In the genomic region with DNA sequence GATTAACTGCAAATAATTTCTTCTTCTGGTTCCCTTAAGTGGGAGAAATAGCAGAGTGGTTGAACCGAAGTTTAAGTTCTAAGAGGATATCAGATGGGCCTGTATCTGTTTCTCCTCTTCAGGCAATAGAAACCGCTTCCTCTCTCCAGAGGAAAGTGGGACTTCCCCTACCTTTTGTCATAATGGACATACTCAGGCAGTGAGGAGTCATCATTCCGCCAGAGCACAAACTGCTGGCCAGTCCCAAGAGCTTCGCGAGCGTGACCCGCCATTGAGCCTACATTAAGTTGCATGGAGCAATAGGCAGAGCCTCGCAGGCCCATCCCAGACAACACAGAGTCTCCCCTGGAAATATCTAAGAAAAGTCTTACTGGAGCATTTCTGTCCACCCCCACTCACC, we compare ENCODE assay signal across 8 cellular contexts.
DNase-seq lines count a peak whose midpoint lies in the region; ATAC-seq lines count a peak whose summit lies in the region.
"Had no signal": no experiment of that assay in that cellular context is flagged by ENCODE, and none has a peak within 500 bp of the region (broad histone marks: within the 10 kb centered on the region; RNA-seq: fewer than 3 reads in every experiment).

No MANE protein-coding gene starts in this region.

- H3K27me3 Mint-ChIP-seq in activated T-cell treated with anti-CD3 and anti-CD28 coated beads, Interleukin-2, amount 50 U/mL, for 72 hours (ENCODE audit: low read depth): no peaks in the 10 kb centered on the region
- no peaks in the 10 kb centered on the region for H3K27me3 Mint-ChIP-seq in memory B cell

- H3K9me3 Mint-ChIP-seq in activated T-cell treated with anti-CD3 and anti-CD28 coated beads, Interleukin-2, amount 50 U/mL, for 72 hours: no peaks in the 10 kb centered on the region
- H3K9me3 Mint-ChIP-seq in memory B cell: no peaks in the 10 kb centered on the region

- H3K27ac Mint-ChIP-seq in activated T-cell treated with anti-CD3 and anti-CD28 coated beads, Interleukin-2, amount 50 U/mL, for 72 hours: peak overlapping the region; percentile 78
- peak overlapping the region; percentile 58 for H3K27ac Mint-ChIP-seq in memory B cell

- no peaks in the 10 kb centered on the region for H3K36me3 Mint-ChIP-seq in activated T-cell treated with anti-CD3 and anti-CD28 coated beads, Interleukin-2, amount 50 U/mL, for 72 hours (ENCODE audit: insufficient read depth in 2 of 2)
- H3K36me3 Mint-ChIP-seq in memory B cell: no peaks in the 10 kb centered on the region

- peak overlapping the region; percentile 69 to 83 for H3K4me3 Mint-ChIP-seq in activated T-cell treated with anti-CD3 and anti-CD28 coated beads, Interleukin-2, amount 50 U/mL, for 72 hours
- no peak overlapping the region for H3K4me3 Mint-ChIP-seq in memory B cell

- peaks cover 85% of the 10 kb centered on the region for H3K4me1 Mint-ChIP-seq in activated T-cell treated with anti-CD3 and anti-CD28 coated beads, Interleukin-2, amount 50 U/mL, for 72 hours (ENCODE audit: low read depth)
- H3K4me1 Mint-ChIP-seq in memory B cell: peaks cover 21% of the 10 kb centered on the region

- peak; percentile 10 to 27 for ATAC-seq in activated T-cell treated with anti-CD3 and anti-CD28 coated beads, Interleukin-2, amount 50 U/mL, for 72 hours (replicated peaks in 1 of 2)
- ATAC-seq in memory B cell (ENCODE audit: low read depth) (no peak), HG03442 (IDR thresholded peaks at IDR 0.05; ENCODE audit: unreplicated experiment) (no peak), GM19455 (IDR thresholded peaks at IDR 0.05; ENCODE audit: unreplicated experiment) (no peak)

- peak; percentile 44 for DNase-seq in COLO668 (lab: John Stamatoyannopoulos, UW; ENCODE audit: unreplicated experiment)
- peak; percentile 15 for DNase-seq in HT1080 (ENCODE audit: low read depth)
- DNase-seq in activated T-cell treated with anti-CD3 and anti-CD28 coated beads, Interleukin-2, amount 50 U/mL, for 72 hours: peak; percentile 41 to 49
- DNase-seq in memory B cell (ENCODE audit: low spot score in 2 of 2): no peak
- no peak for DNase-seq in NCI-H128 (lab: John Stamatoyannopoulos, UW; ENCODE audit: unreplicated experiment)
- DNase-seq: NCI-H1694 treated with DMSO at 0.1 percent for 48 hours had no signal

Comparison
In these comparisons a context has a peak if more than half of its experiments do, and no peak if none do; other contexts are left out.
1. DNase-seq: peak in COLO668 (single experiment), HT1080 (single experiment) and activated T-cell treated with anti-CD3 and anti-CD28 coated beads, Interleukin-2, amount 50 U/mL, for 72 hours (2 of 2); none in memory B cell (0 of 2) and NCI-H128 (single experiment).
2. ATAC-seq: peak in activated T-cell treated with anti-CD3 and anti-CD28 coated beads, Interleukin-2, amount 50 U/mL, for 72 hours (2 of 2); none in memory B cell (single experiment), HG03442 (single experiment) and GM19455 (single experiment).